ENCODE assay signal across 9 cellular contexts in the genomic region with DNA sequence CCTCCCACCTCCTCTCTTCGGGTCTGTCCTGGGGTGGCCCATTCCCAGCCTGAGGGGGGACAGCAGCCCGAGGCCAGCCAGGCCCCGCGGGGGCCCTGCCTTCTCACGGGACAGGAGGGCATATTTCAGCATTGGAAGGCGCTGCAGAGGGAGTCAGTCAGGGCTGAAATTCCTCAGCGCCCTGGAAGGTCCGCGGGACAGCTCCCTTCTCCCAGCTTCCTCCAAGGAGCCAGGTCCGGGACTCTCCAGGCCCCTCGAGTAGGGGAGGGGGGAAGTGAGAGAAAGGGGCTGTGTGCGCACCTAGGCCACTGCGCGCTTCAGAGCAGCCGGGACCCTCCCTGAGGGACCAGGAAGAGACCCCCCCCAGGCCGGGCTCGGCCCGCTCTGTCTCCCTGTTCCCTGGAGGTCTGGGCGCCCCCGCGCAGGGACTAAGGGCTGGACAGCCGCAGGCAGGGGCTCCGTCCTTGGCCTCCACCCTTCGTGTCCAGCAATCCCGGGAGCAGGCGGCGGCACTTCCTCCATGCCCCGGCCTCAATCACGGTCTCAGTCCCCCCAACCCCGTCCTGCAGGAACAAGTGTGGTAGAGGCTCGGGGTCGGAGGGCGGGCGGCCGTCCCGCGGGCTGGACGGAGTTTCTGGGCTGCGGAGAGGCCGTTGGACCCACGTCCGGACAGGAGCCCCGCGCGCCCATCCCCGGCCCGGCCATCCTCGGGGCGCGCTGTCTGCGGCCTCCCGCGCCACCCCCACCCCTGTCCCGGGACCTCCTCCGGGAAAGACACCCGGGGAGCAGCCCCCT. TPM values are rescaled to one million over a fixed set of nuclear protein-coding genes. Genes with fewer than 3 reads are reported as not detected.
DNase-seq lines count a peak whose midpoint lies in the region; ATAC-seq, FAIRE-seq and TF ChIP-seq lines count a peak whose summit lies in the region.
"Had no signal": no experiment of that assay in that cellular context is flagged by ENCODE, and none has a peak within 500 bp of the region (broad histone marks: within the 10 kb centered on the region; RNA-seq: fewer than 3 reads in every experiment).

No MANE protein-coding gene starts in this region.

- H3K27ac Mint-ChIP-seq in neural progenitor cell: no peak overlapping the region

- POLR2A ChIA-PET in A549 (lab: Yijun Ruan, JAX): no interaction called here

- peak overlapping the region; percentile 9 for H3K9ac ChIP-seq in HUES6 (ENCODE audit: low read length)
- no peak overlapping the region for H3K9ac ChIP-seq in neural progenitor cell

- TF ChIP-seq POLR2A in A549 (IDR thresholded peaks at IDR 0.05; ENCODE audit: low read length): no peak

- TF ChIP-seq EP300 in A549 (IDR thresholded peaks at IDR 0.05): no peak

- H3K4me1 Mint-ChIP-seq in neural progenitor cell: peaks cover 13% of the 10 kb centered on the region

- H3F3A ChIP-seq in neural progenitor cell (ENCODE audit: low read depth): peaks cover 20% of the 10 kb centered on the region

- FAIRE-seq in A549 (lab: Jason Lieb, UNC): no peak

- H3K4me2 ChIP-seq in A549: peak overlapping the region; percentile 99
- peak overlapping the region; percentile 93 for H3K4me2 ChIP-seq in neural progenitor cell

- TF ChIP-seq CTCF in A549 (IDR thresholded peaks at IDR 0.05) (no peak), fibroblast of pulmonary artery (IDR thresholded peaks at IDR 0.05; ENCODE audit: low read length, missing control alignments) (no peak), neural progenitor cell (IDR thresholded peaks at IDR 0.05) (no peak)

- TF ChIP-seq RAD21 in A549 (conservative IDR thresholded peaks at IDR 0.05 in 1 of 2, IDR thresholded peaks at IDR 0.05 in 1 of 2): no peak

- H3K4me3 ChIP-seq in A549 (peak overlapping the region; percentile 55), HUES6 (ENCODE audit: low read depth, low read length) (peak overlapping the region; percentile 66), fibroblast of pulmonary artery (replicated peaks; ENCODE audit: low read depth, low read length) (peak overlapping the region; percentile 59), neural progenitor cell (peak overlapping the region; percentile 55)

- H3K27me3 ChIP-seq in HUES6 (ENCODE audit: control insufficient read depth, insufficient read depth, low read length): peaks cover 70% of the 10 kb centered on the region
- H3K27me3 ChIP-seq in neural progenitor cell: peaks cover 89% of the 10 kb centered on the region

- ATAC-seq in A549 (peak in 1 of 2 experiments; percentile 1; a peak in 1 of 6 replicates), GM18870 (IDR thresholded peaks at IDR 0.05; ENCODE audit: unreplicated experiment) (no peak), GM21723 (IDR thresholded peaks at IDR 0.05; ENCODE audit: unreplicated experiment) (no peak)

- H2AFZ ChIP-seq in neural progenitor cell (replicated peaks): peak overlapping the region; percentile 80

- peaks cover 24% of the 10 kb centered on the region for H4K20me1 ChIP-seq in neural progenitor cell (ENCODE audit: low read depth)

- 20% methylated on average over 13 of the region's 56 CpGs for WGBS in A549 (ENCODE audit: missing lambda C conversion rate)

- no peaks in the 10 kb centered on the region for H3K79me2 ChIP-seq in neural progenitor cell (ENCODE audit: low read depth)

- H3K27me3 Mint-ChIP-seq in neural progenitor cell (ENCODE audit: insufficient read depth, low read depth): peaks cover 23% of the 10 kb centered on the region

- CTCF ChIA-PET in A549 (lab: Yijun Ruan, JAX): interaction anchor here (0.6 to 1.9 kb wide), 19 partner anchors 7 to 684 kb away, joined by 3 to 7 read pairs (median 3); no protein-coding TSS in a partner anchor

- H3K9me3 ChIP-seq in A549: no peaks in the 10 kb centered on the region
- no peaks in the 10 kb centered on the region for H3K9me3 ChIP-seq in HUES6 (ENCODE audit: control insufficient read depth, insufficient read depth, low read depth, low read length)
- H3K9me3 ChIP-seq in neural progenitor cell (ENCODE audit: low read depth): no peaks in the 10 kb centered on the region

- H3K4me3 Mint-ChIP-seq in neural progenitor cell: peak overlapping the region; percentile 68

- peaks cover 27% of the 10 kb centered on the region for H3K4me1 ChIP-seq in A549
- H3K4me1 ChIP-seq in HUES6 (ENCODE audit: control insufficient read depth, insufficient read depth, low read length): peaks cover 10% of the 10 kb centered on the region
- H3K4me1 ChIP-seq in neural progenitor cell: peaks cover 33% of the 10 kb centered on the region

- H3K27ac ChIP-seq in A549 (peak overlapping the region in 1 of 2 experiments; percentile 78; a peak in 4 of 6 replicates), HUES6 (ENCODE audit: low read depth, low read length) (no peak overlapping the region), neural progenitor cell (no peak overlapping the region)

- H3K36me3 Mint-ChIP-seq in neural progenitor cell: no peaks in the 10 kb centered on the region

- H3K36me3 ChIP-seq in HUES6 (ENCODE audit: control insufficient read depth, insufficient read depth, low read length) (no peaks in the 10 kb centered on the region), neural progenitor cell (no peaks in the 10 kb centered on the region)

- DNase-seq in A549 (ENCODE audit: low read depth in 1 of 2, low spot score in 1 of 2) (no peak), fibroblast of pulmonary artery (ENCODE audit: low read depth) (no peak), neural progenitor cell (ENCODE audit: low spot score) (peak; percentile 61), AG20443 (ENCODE audit: low spot score) (no peak), HCEC 1CT (no peak)
- DNase-seq: NCI-H446 treated with DMSO at 0.1 percent for 48 hours had no signal

- H3K9me3 Mint-ChIP-seq in neural progenitor cell: no peaks in the 10 kb centered on the region

TF ChIP-seq in A549, 52 proteins besides CTCF, POLR2A, EP300 and RAD21:
- TF ChIP-seq CBX2 (IDR thresholded peaks at IDR 0.05; ENCODE audit: borderline replicate concordance, low read depth): no peak
- no peak for TF ChIP-seq CHD2 (IDR thresholded peaks at IDR 0.05; ENCODE audit: low read length, partially characterized antibody)
- TF ChIP-seq, protein P1, sequence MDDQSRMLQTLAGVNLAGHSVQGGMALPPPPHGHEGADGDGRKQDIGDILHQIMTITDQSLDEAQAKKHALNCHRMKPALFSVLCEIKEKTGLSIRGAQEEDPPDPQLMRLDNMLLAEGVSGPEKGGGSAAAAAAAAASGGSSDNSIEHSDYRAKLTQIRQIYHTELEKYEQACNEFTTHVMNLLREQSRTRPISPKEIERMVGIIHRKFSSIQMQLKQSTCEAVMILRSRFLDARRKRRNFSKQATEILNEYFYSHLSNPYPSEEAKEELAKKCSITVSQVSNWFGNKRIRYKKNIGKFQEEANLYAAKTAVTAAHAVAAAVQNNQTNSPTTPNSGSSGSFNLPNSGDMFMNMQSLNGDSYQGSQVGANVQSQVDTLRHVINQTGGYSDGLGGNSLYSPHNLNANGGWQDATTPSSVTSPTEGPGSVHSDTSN (IDR thresholded peaks at IDR 0.05): no peak
- no peak for TF ChIP-seq FOSL2 (IDR thresholded peaks at IDR 0.05)
- no peak for TF ChIP-seq FOSL2 (CRISPR knock-in tag; IDR thresholded peaks at IDR 0.05)
- no peak for TF ChIP-seq PHF8 (IDR thresholded peaks at IDR 0.05; ENCODE audit: borderline replicate concordance, low read depth)
- TF ChIP-seq, protein P2, sequence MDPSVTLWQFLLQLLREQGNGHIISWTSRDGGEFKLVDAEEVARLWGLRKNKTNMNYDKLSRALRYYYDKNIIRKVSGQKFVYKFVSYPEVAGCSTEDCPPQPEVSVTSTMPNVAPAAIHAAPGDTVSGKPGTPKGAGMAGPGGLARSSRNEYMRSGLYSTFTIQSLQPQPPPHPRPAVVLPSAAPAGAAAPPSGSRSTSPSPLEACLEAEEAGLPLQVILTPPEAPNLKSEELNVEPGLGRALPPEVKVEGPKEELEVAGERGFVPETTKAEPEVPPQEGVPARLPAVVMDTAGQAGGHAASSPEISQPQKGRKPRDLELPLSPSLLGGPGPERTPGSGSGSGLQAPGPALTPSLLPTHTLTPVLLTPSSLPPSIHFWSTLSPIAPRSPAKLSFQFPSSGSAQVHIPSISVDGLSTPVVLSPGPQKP (IDR thresholded peaks at IDR 0.05; ENCODE audit: low read depth, low read length): no peak
- TF ChIP-seq MAZ (IDR thresholded peaks at IDR 0.05; ENCODE audit: borderline replicate concordance, low read depth, low read length): no peak
- no peak for TF ChIP-seq CBX8 (IDR thresholded peaks at IDR 0.05)
- no peak for TF ChIP-seq FOSB (CRISPR knock-in tag; IDR thresholded peaks at IDR 0.05)
- no peak for TF ChIP-seq BHLHE40 (IDR thresholded peaks at IDR 0.05; ENCODE audit: low read depth, low read length)
- no peak for TF ChIP-seq SMC3 (IDR thresholded peaks at IDR 0.05)
- no peak for TF ChIP-seq CEBPB (IDR thresholded peaks at IDR 0.05)
- TF ChIP-seq EHMT2 (IDR thresholded peaks at IDR 0.05; ENCODE audit: low read depth): no peak
- no peak for TF ChIP-seq NPAS2 (CRISPR knock-in tag; IDR thresholded peaks at IDR 0.05; ENCODE audit: borderline replicate concordance)
- TF ChIP-seq MYC (IDR thresholded peaks at IDR 0.05; ENCODE audit: borderline replicate concordance, low read length): no peak
TF ChIP-seq in A549: peak in this region for 0.

RNA-seq across cellular contexts. Expression of a gene that starts 6.0 kb away (rescaled TPM):
- 0.09 and 0.10 TPM in 2 replicates for polyA plus RNA-seq in A549 (2011; rRNA removed)
- polyA plus RNA-seq in A549 (2012; cell fraction: cytosol; rRNA removed): 0.12 and 0.29 TPM in 2 replicates
- polyA plus RNA-seq in A549 (2012; cell fraction: nucleus; rRNA removed): 0.11 and 0.22 TPM in 2 replicates
- polyA plus RNA-seq in A549 (2017; fragmentation: RNase III; extraction: RNeasy Plus Mini Kit Qiagen cat#74134 plus additional on column Dnase treatment): 0.08 to 0.10 TPM (median 0.09 TPM) in 3 replicates
- 0.08 and 0.15 TPM in 2 replicates for polyA minus RNA-seq in A549 (2011; rRNA and poly(A)+ RNA removed)
- 2.2 and 13.6 TPM in 2 replicates for total RNA-seq in neural progenitor cell (ENCODE audit: low replicate concordance)
